Comparison of ENCODE assay signal across 36 cellular contexts in the genomic region with DNA sequence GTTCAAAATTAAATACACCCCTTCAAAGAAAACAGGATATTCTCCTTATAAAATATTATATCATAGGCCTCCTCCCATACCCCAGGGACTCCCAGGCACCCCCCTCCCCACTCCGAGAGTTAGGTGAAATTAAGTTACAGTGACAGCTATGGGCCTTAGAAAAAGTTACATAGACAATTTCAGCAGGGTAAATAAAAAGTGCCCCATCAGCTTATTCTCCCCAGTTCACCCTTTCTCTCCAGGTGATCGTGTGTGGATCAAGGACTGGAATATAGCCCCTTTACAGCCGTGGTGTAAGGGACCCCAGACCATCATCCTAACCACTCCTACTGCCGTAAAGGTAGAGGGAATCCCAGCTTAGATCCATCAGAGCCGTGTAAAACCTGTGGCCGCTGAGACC.
"Had no signal": no experiment of that assay in that cellular context is flagged by ENCODE, and none has a peak within 500 bp of the region (broad histone marks: within the 10 kb centered on the region; RNA-seq: fewer than 3 reads in every experiment).

No MANE protein-coding gene starts in this region.

- H3K9me3 ChIP-seq: body of pancreas had no signal

- DNase-seq: activated B cell treated with CpG ODN at 0.5 μM for 24 hours; activated CD4-positive, alpha-beta memory T cell treated with anti-CD3 and anti-CD28 coated beads, Interleukin-2, amount 10 ng/mL, durations not matched to agents 7 days and 5 days; activated CD4-positive, alpha-beta T cell treated with anti-CD3 and anti-CD28 coated beads for 4 hours; activated CD4-positive, alpha-beta T cell treated with anti-CD3 and anti-CD28 coated beads, Interleukin-2, amount 10 ng/mL, durations not matched to agents 24 days and 14 days; activated CD4-positive, alpha-beta T cell treated with anti-CD3 and anti-CD28 coated beads, Interleukin-2, amount 50 U/mL, for 1 hour; activated CD4-positive, alpha-beta T cell treated with anti-CD3 and anti-CD28 coated beads, Interleukin-2, amount 50 U/mL, for 48 hours; activated CD4-positive, CD25-positive, alpha-beta regulatory T cell treated with anti-CD3 and anti-CD28 coated beads, Interleukin-2, amount 50 U/mL, for 72 hours; activated CD8-positive, alpha-beta memory T cell treated with anti-CD3 and anti-CD28 coated beads for 24 hours; activated CD8-positive, alpha-beta memory T cell treated with anti-CD3 and anti-CD28 coated beads, Interleukin-2, amount 10 ng/mL, durations not matched to agents 7 days and 5 days; activated CD8-positive, alpha-beta memory T cell treated with anti-CD3 and anti-CD28 coated beads, Interleukin-2, amount 50 U/mL, for 48 hours; activated CD8-positive, alpha-beta T cell treated with anti-CD3 and anti-CD28 coated beads, Interleukin-2, amount 10 ng/mL, durations not matched to agents 7 days and 5 days; activated effector memory CD4-positive, alpha-beta T cell treated with Interleukin-2 at 50 U/mL for 16 hours; activated gamma-delta T cell; activated naive CD4-positive, alpha-beta T cell treated with anti-CD3 and anti-CD28 coated beads, Interleukin-2, amount 10 ng/mL, durations not matched to agents 7 days and 5 days; activated naive CD4-positive, alpha-beta T cell treated with Interleukin-2 at 50 U/mL for 16 hours; activated naive CD8-positive, alpha-beta T cell treated with anti-CD3 and anti-CD28 coated beads, Interleukin-2, amount 10 ng/mL, durations not matched to agents 7 days and 5 days; activated naive CD8-positive, alpha-beta T cell treated with anti-CD3 and anti-CD28 coated beads, Interleukin-2, amount 50 U/mL, for 24 hours; activated T-cell treated with anti-CD3 and anti-CD28 coated beads, Interleukin-2, amount 50 U/mL, for 24 hours; activated T-cell treated with anti-CD3 and anti-CD28 coated beads, Interleukin-2, amount 50 U/mL, for 48 hours; amygdala; anterior cingulate cortex; body of pancreas; brain microvascular endothelial cell; central memory CD4-positive, alpha-beta T cell; T-helper 1 cell; T-helper 2 cell; T-helper 9 cell had no signal

- H3K4me3 ChIP-seq: ascending aorta, body of pancreas, breast epithelium had no signal

- H3K36me3 Mint-ChIP-seq: activated CD8-positive, alpha-beta memory T cell treated with anti-CD3 and anti-CD28 coated beads, Interleukin-2, amount 10 ng/mL, durations not matched to agents 7 days and 5 days; activated naive CD4-positive, alpha-beta T cell treated with anti-CD3 and anti-CD28 coated beads, Interleukin-2, amount 10 ng/mL, durations not matched to agents 7 days and 5 days; activated naive CD4-positive, alpha-beta T cell treated with anti-CD3 and anti-CD28 coated beads, Interleukin-2, amount 50 U/mL, for 24 hours; activated naive CD8-positive, alpha-beta T cell; activated naive CD8-positive, alpha-beta T cell treated with anti-CD3 and anti-CD28 coated beads, Interleukin-2, amount 10 ng/mL, durations not matched to agents 7 days and 5 days had no signal

- H3K27me3 Mint-ChIP-seq: activated B cell treated with CpG ODN at 0.5 μM for 24 hours; activated CD4-positive, alpha-beta memory T cell treated with anti-CD3 and anti-CD28 coated beads, Interleukin-2, amount 10 ng/mL, durations not matched to agents 7 days and 5 days; activated CD4-positive, alpha-beta T cell treated with anti-CD3 and anti-CD28 coated beads, Interleukin-2, amount 10 ng/mL, durations not matched to agents 24 days and 14 days; activated CD8-positive, alpha-beta memory T cell treated with anti-CD3 and anti-CD28 coated beads, Interleukin-2, amount 10 ng/mL, durations not matched to agents 7 days and 5 days; activated naive CD4-positive, alpha-beta T cell treated with anti-CD3 and anti-CD28 coated beads, Interleukin-2, amount 10 ng/mL, durations not matched to agents 7 days and 5 days; activated naive CD4-positive, alpha-beta T cell treated with anti-CD3 and anti-CD28 coated beads, Interleukin-2, amount 50 U/mL, for 24 hours; activated naive CD8-positive, alpha-beta T cell; activated naive CD8-positive, alpha-beta T cell treated with anti-CD3 and anti-CD28 coated beads, Interleukin-2, amount 10 ng/mL, durations not matched to agents 7 days and 5 days; activated naive CD8-positive, alpha-beta T cell treated with anti-CD3 and anti-CD28 coated beads, Interleukin-2, amount 50 U/mL, for 24 hours had no signal

- H3K4me1 Mint-ChIP-seq: activated B cell treated with CpG ODN at 0.5 μM for 24 hours; activated CD4-positive, alpha-beta memory T cell treated with anti-CD3 and anti-CD28 coated beads, Interleukin-2, amount 10 ng/mL, durations not matched to agents 7 days and 5 days; activated CD4-positive, alpha-beta T cell treated with anti-CD3 and anti-CD28 coated beads, Interleukin-2, amount 10 ng/mL, durations not matched to agents 24 days and 14 days; activated CD8-positive, alpha-beta memory T cell treated with anti-CD3 and anti-CD28 coated beads, Interleukin-2, amount 10 ng/mL, durations not matched to agents 7 days and 5 days; activated naive CD4-positive, alpha-beta T cell treated with anti-CD3 and anti-CD28 coated beads, Interleukin-2, amount 10 ng/mL, durations not matched to agents 7 days and 5 days; activated naive CD4-positive, alpha-beta T cell treated with anti-CD3 and anti-CD28 coated beads, Interleukin-2, amount 50 U/mL, for 24 hours; activated naive CD8-positive, alpha-beta T cell treated with anti-CD3 and anti-CD28 coated beads, Interleukin-2, amount 10 ng/mL, durations not matched to agents 7 days and 5 days; activated naive CD8-positive, alpha-beta T cell treated with anti-CD3 and anti-CD28 coated beads, Interleukin-2, amount 50 U/mL, for 24 hours had no signal

- ATAC-seq: activated CD8-positive, alpha-beta memory T cell treated with anti-CD3 and anti-CD28 coated beads, Interleukin-2, amount 10 ng/mL, durations not matched to agents 7 days and 5 days; activated CD8-positive, alpha-beta T cell treated with anti-CD3 and anti-CD28 coated beads, Interleukin-2, amount 10 ng/mL, durations not matched to agents 7 days and 5 days; activated naive CD8-positive, alpha-beta T cell treated with anti-CD3 and anti-CD28 coated beads, Interleukin-2, amount 50 U/mL, for 24 hours; body of pancreas had no signal

- H3K4me1 ChIP-seq: ascending aorta, body of pancreas, breast epithelium had no signal

- H3K27ac ChIP-seq: ascending aorta, body of pancreas, brain microvascular endothelial cell, breast epithelium, VCaP had no signal

- FAIRE-seq: TTC549 had no signal

- H3K27me3 ChIP-seq: ascending aorta, body of pancreas, brain microvascular endothelial cell had no signal

- H3K36me3 ChIP-seq: ascending aorta, brain microvascular endothelial cell, breast epithelium had no signal

- H3K4me3 Mint-ChIP-seq: activated B cell treated with CpG ODN at 0.5 μM for 24 hours; activated CD4-positive, alpha-beta memory T cell treated with anti-CD3 and anti-CD28 coated beads, Interleukin-2, amount 10 ng/mL, durations not matched to agents 7 days and 5 days; activated CD4-positive, alpha-beta T cell treated with anti-CD3 and anti-CD28 coated beads, Interleukin-2, amount 10 ng/mL, durations not matched to agents 24 days and 14 days; activated CD8-positive, alpha-beta memory T cell treated with anti-CD3 and anti-CD28 coated beads, Interleukin-2, amount 10 ng/mL, durations not matched to agents 7 days and 5 days; activated CD8-positive, alpha-beta T cell treated with anti-CD3 and anti-CD28 coated beads, Interleukin-2, amount 10 ng/mL, durations not matched to agents 7 days and 5 days; activated naive CD4-positive, alpha-beta T cell treated with anti-CD3 and anti-CD28 coated beads, Interleukin-2, amount 10 ng/mL, durations not matched to agents 7 days and 5 days; activated naive CD4-positive, alpha-beta T cell treated with anti-CD3 and anti-CD28 coated beads, Interleukin-2, amount 50 U/mL, for 24 hours; activated naive CD8-positive, alpha-beta T cell; activated naive CD8-positive, alpha-beta T cell treated with anti-CD3 and anti-CD28 coated beads, Interleukin-2, amount 10 ng/mL, durations not matched to agents 7 days and 5 days; activated naive CD8-positive, alpha-beta T cell treated with anti-CD3 and anti-CD28 coated beads, Interleukin-2, amount 50 U/mL, for 24 hours; activated T-cell treated with anti-CD3 and anti-CD28 coated beads, Interleukin-2, amount 50 U/mL, for 24 hours; T-helper 1 cell treated with Interleukin-12 subunit alpha and Interleukin-12 subunit beta and Interleukin-4 antibody, amounts not matched to agents 30 μg/mL and 1 μg/mL, for 36 hours; T-helper 2 cell treated with Interferon-gamma antibody and Interleukin-4, amounts not matched to agents 5 μg/mL and 100 μg/mL, for 36 hours had no signal

- H3K9me3 Mint-ChIP-seq: activated CD4-positive, alpha-beta memory T cell treated with anti-CD3 and anti-CD28 coated beads, Interleukin-2, amount 10 ng/mL, durations not matched to agents 7 days and 5 days; activated CD4-positive, alpha-beta T cell treated with anti-CD3 and anti-CD28 coated beads, Interleukin-2, amount 10 ng/mL, durations not matched to agents 24 days and 14 days; activated naive CD4-positive, alpha-beta T cell treated with anti-CD3 and anti-CD28 coated beads, Interleukin-2, amount 10 ng/mL, durations not matched to agents 7 days and 5 days had no signal

- H3K27ac Mint-ChIP-seq: activated B cell treated with CpG ODN at 0.5 μM for 24 hours; activated CD4-positive, alpha-beta memory T cell treated with anti-CD3 and anti-CD28 coated beads, Interleukin-2, amount 10 ng/mL, durations not matched to agents 7 days and 5 days; activated CD4-positive, alpha-beta T cell treated with anti-CD3 and anti-CD28 coated beads, Interleukin-2, amount 10 ng/mL, durations not matched to agents 24 days and 14 days; activated CD8-positive, alpha-beta memory T cell treated with anti-CD3 and anti-CD28 coated beads, Interleukin-2, amount 10 ng/mL, durations not matched to agents 7 days and 5 days; activated CD8-positive, alpha-beta T cell treated with anti-CD3 and anti-CD28 coated beads, Interleukin-2, amount 10 ng/mL, durations not matched to agents 7 days and 5 days; activated naive CD4-positive, alpha-beta T cell treated with anti-CD3 and anti-CD28 coated beads, Interleukin-2, amount 10 ng/mL, durations not matched to agents 7 days and 5 days; activated naive CD4-positive, alpha-beta T cell treated with anti-CD3 and anti-CD28 coated beads, Interleukin-2, amount 50 U/mL, for 24 hours; activated naive CD8-positive, alpha-beta T cell; activated naive CD8-positive, alpha-beta T cell treated with anti-CD3 and anti-CD28 coated beads, Interleukin-2, amount 10 ng/mL, durations not matched to agents 7 days and 5 days; activated naive CD8-positive, alpha-beta T cell treated with anti-CD3 and anti-CD28 coated beads, Interleukin-2, amount 50 U/mL, for 24 hours; activated T-cell treated with anti-CD3 and anti-CD28 coated beads, Interleukin-2, amount 50 U/mL, for 24 hours; activated T-helper 2 cell treated with anti-CD3 and anti-CD28 coated beads, Interferon-gamma antibody, Interleukin-2, Interleukin-4, amounts not matched to agents 10 μg/mL and 5 μg/mL and 100 μg/mL, durations not matched to agents 14 hours and 24 hours and 36 hours; T-helper 1 cell treated with Interleukin-12 subunit alpha and Interleukin-12 subunit beta and Interleukin-4 antibody, amounts not matched to agents 30 μg/mL and 1 μg/mL, for 36 hours; T-helper 2 cell treated with Interferon-gamma antibody and Interleukin-4, amounts not matched to agents 5 μg/mL and 100 μg/mL, for 36 hours had no signal
